8 cellular contexts compared by ENCODE assay signal in the genomic region with DNA sequence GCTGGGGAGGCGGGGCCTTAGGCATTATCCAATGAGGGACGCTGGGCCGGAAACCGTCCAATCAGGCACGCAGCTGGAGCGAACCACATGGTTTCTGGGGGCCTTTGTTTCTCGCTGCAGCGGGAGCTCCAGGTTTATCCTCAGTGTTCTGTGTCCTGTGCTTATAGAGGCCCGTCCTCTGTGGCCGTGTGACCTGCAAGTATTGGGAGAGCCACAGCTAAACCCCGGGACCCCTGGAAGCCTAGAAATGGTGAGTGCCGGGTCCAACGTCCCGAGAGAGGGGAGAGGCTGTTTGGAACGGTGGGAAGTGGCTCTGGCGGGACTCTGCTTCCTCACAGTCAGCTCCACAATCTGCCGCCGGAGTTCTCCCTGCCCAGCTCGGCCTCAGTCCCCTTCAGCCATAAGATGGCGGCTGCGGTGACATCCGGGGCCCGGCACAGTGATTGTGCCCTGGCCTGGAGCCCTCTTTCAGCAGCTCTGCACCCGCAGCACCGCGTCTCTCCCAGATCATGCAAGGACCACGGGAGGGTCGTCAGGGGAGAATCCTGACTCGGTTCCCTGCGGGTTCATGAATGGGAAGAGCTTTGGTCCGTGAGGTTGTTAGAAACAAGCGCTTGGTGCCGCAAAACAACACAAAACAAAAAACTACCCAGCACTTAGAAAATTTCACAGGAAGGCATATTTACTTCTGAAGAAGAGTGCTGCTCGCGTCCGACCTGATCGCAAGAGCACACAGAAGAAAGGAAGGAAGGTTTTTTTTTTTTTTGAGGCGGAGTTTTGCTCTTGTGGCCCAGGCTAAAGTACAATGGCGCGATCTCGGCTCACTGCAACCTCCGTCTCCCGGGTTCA. TPM values are rescaled to one million over a fixed set of nuclear protein-coding genes. Genes with fewer than 3 reads are reported as not detected.
DNase-seq lines count a peak whose midpoint lies in the region; ATAC-seq and TF ChIP-seq lines count a peak whose summit lies in the region.

A gene (plus strand): TSS at position 133 of the 849 bp plus-strand sequence. CDS start 115 bp downstream, at position 248.

- H3K4me3 ChIP-seq in AG04450 (ENCODE audit: low read depth, low read length): peak within 1 kb of the TSS; percentile 83

- POLR2A ChIA-PET in AG04450 (lab: Yijun Ruan, JAX): interaction anchor here (0.6 to 2.1 kb wide), 11 partner anchors 9 to 1057 kb away, joined by 3 to 20 read pairs (median 5); a partner anchor contains a TSS

- no peak for TF ChIP-seq CTCF in AG04450 (IDR thresholded peaks at IDR 0.05; ENCODE audit: low read depth, low read length)

- no peaks in the 10 kb centered on the region for H3K27me3 ChIP-seq in AG04450 (ENCODE audit: control insufficient read depth, insufficient read depth, low read length)

- peak within 1 kb of the TSS; percentile 92 for H3K27ac ChIP-seq in AG04450 (ENCODE audit: low read depth, low read length)

- CTCF ChIA-PET in AG04450 (lab: Charles Lee): interaction anchor here (1.2 kb wide), 1 partner anchor 12 kb away, joined by 3 read pairs; no protein-coding TSS in a partner anchor

- peaks cover 29% of the 10 kb centered on the region for H3K9me3 ChIP-seq in AG04450 (ENCODE audit: control insufficient read depth, insufficient read depth, low read length)

- ATAC-seq in GM18907 (IDR thresholded peaks at IDR 0.05; ENCODE audit: unreplicated experiment) (peak; percentile 96), HG03175 (IDR thresholded peaks at IDR 0.05; ENCODE audit: unreplicated experiment) (peak; percentile 98)
- peak; percentile 97 to 98 for ATAC-seq in activated CD4-positive, CD25-positive, alpha-beta regulatory T cell treated with anti-CD3 and anti-CD28 coated beads, Interleukin-2, amount 50 U/mL, for 24 hours

- peak; percentile 65 for DNase-seq in AG04450 (ENCODE audit: low read depth, low spot score)
- DNase-seq in NCI-H345 treated with DMSO at 0.1 percent for 48 hours (lab: John Stamatoyannopoulos, UW; ENCODE audit: unreplicated experiment): peak; percentile 53
- peak; percentile 97 for DNase-seq in cerebellar cortex (ENCODE audit: low spot score)
- peak; percentile 98 for DNase-seq in islet precursor cell
- peak; percentile 93 for DNase-seq in stimulated activated CD4-positive, alpha-beta T cell treated with anti-CD3 and anti-CD28 coated beads, Interleukin-12 subunit alpha, Interleukin-12 subunit beta, amount 100 ng/mL, for 4 hours

RNA-seq across cellular contexts. Expression of the gene that starts here (rescaled TPM):
- polyA plus RNA-seq in AG04450 (2011; rRNA removed): 2.8 and 4.2 TPM in 2 replicates
- 1.5 and 2.6 TPM in 2 replicates for polyA minus RNA-seq in AG04450 (2011; rRNA and poly(A)+ RNA removed)

Comparison
In these comparisons a context has a peak if more than half of its experiments do, and no peak if none do; other contexts are left out.
1. Peak in every context shown above with its lines: DNase-seq, ATAC-seq, H3K4me3 ChIP-seq and H3K27ac ChIP-seq.